ENCODE assay signal across 8 cellular contexts in the genomic region with DNA sequence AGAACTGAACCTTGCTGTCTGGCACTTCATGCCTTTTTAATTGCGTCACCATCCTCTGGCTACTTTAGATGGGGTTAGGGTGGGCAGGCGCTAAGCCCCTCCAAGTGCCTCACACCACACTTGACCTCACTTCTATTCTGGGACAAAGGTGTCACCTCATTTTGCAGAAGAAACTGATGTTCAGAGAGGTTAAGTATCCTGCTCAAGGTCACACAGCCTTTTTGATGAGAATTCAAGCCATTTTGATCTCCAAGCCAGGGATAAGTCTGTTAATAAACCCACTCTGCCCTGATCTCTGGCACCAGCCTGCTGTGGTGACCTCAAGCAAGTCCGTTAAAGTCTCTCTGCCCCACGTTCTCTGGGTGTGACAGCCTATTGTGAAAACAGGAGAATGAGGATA. TPM values are rescaled to one million over a fixed set of nuclear protein-coding genes. Genes with fewer than 3 reads are reported as not detected.
"Had no signal": no experiment of that assay in that cellular context is flagged by ENCODE, and none has a peak within 500 bp of the region (broad histone marks: within the 10 kb centered on the region; RNA-seq: fewer than 3 reads in every experiment).

No MANE protein-coding gene starts in this region.

- ATAC-seq: GM23338 had no signal

- H3K27ac Mint-ChIP-seq: GM23338 had no signal

- H3K4me3 Mint-ChIP-seq: GM23338, H9 had no signal

- DNase-seq: HCEC 1CT, KBM-7 had no signal

- FAIRE-seq: H1, H54, HTR-8/SVneo had no signal

- H3K4me2 ChIP-seq: GM23338 had no signal

- H3K9me3 Mint-ChIP-seq: GM23338, H9 had no signal

- H3K4me3 ChIP-seq: GM23338 had no signal

RNA-seq across cellular contexts. Expression of a gene that starts 58.8 kb away (rescaled TPM):
- total RNA-seq: GM23338, H1, H9, HT-29 had no signal
- polyA plus RNA-seq: GM23338, H1 had no signal
